Comparison of ENCODE assay signal across 15 cellular contexts in the genomic region with DNA sequence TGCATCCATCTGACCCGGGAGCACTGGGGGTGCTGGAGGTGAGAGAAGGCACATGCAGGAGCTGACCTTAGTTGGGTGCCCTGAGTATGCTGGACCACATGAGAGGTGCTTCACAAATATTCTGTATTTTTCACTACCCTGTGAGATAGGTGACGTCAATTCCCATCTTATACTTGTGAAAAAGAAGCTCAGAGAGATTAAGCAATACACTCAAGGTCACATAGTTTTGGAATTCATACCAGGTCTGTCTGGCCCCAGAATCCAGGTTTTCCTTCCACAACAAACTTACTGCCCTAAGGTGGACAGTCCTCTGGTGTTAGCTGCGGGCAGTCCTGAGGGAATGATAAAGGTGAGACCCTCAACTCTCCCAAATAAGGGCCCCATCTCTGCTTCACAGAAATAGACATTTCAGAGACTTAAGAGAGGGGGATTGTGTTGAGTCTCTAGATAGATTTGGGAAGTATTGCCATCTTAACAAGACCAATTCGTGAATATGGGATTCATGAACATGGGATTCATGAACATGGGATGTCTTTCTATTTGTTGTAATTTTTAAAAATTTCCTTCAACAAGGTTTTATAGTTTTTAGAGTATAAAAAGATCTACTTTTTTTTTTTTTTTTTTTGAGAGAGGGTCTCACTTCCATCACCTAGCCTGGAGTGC.
"Had no signal": no experiment of that assay in that cellular context is flagged by ENCODE, and none has a peak within 500 bp of the region (broad histone marks: within the 10 kb centered on the region; RNA-seq: fewer than 3 reads in every experiment).

No MANE protein-coding gene starts in this region.

- H3K27ac Mint-ChIP-seq: naive thymus-derived CD8-positive, alpha-beta T cell; stimulated activated memory B cell treated with anti-CD40 and anti-IgM and Interleukin-4, amounts not matched to agents 10 μg/mL and 1 μg/mL and 100 μg/mL, for 72 hours; stimulated activated naive CD8-positive, alpha-beta T cell treated with anti-CD3 and anti-CD28 coated beads, Interleukin-15, Interleukin-2, amounts not matched to agents 100 ng/mL and 50 ng/mL, for 24 hours had no signal

- DNase-seq: effector memory CD4-positive, alpha-beta T cell; hippocampal formation; kidney glomerular epithelial cell; mammary epithelial cell; mucosa of descending colon; stimulated activated CD4-positive, alpha-beta T cell treated with anti-CD3 and anti-CD28 coated beads, Interleukin-4, amount 100 ng/mL, for 1 hour had no signal

- H3K9me3 ChIP-seq: heart left ventricle, mucosa of descending colon, neutrophil, tibial artery, upper lobe of right lung, vagina had no signal

- H3K4me3 ChIP-seq: heart left ventricle, mucosa of descending colon, tibial artery, upper lobe of right lung, vagina had no signal

- H3K27me3 ChIP-seq: heart left ventricle, neutrophil, tibial artery, upper lobe of right lung, vagina had no signal

- H3K4me3 Mint-ChIP-seq: naive thymus-derived CD8-positive, alpha-beta T cell; stimulated activated memory B cell treated with anti-CD40 and anti-IgM and Interleukin-4, amounts not matched to agents 10 μg/mL and 1 μg/mL and 100 μg/mL, for 72 hours; stimulated activated naive CD8-positive, alpha-beta T cell treated with anti-CD3 and anti-CD28 coated beads, Interleukin-15, Interleukin-2, amounts not matched to agents 100 ng/mL and 50 ng/mL, for 24 hours had no signal

- H3K27me3 Mint-ChIP-seq: naive thymus-derived CD8-positive, alpha-beta T cell; stimulated activated memory B cell treated with anti-CD40 and anti-IgM and Interleukin-4, amounts not matched to agents 10 μg/mL and 1 μg/mL and 100 μg/mL, for 72 hours; stimulated activated naive CD8-positive, alpha-beta T cell treated with anti-CD3 and anti-CD28 coated beads, Interleukin-15, Interleukin-2, amounts not matched to agents 100 ng/mL and 50 ng/mL, for 24 hours had no signal

- ATAC-seq: esophagus mucosa; heart left ventricle; mucosa of descending colon; naive thymus-derived CD8-positive, alpha-beta T cell; stimulated activated memory B cell treated with anti-CD40 and anti-IgM and Interleukin-4, amounts not matched to agents 10 μg/mL and 1 μg/mL and 100 μg/mL, for 72 hours; upper lobe of right lung had no signal

- H3K27ac ChIP-seq: heart left ventricle, neutrophil, upper lobe of right lung, vagina had no signal

- H3K36me3 Mint-ChIP-seq: naive thymus-derived CD8-positive, alpha-beta T cell; stimulated activated memory B cell treated with anti-CD40 and anti-IgM and Interleukin-4, amounts not matched to agents 10 μg/mL and 1 μg/mL and 100 μg/mL, for 72 hours had no signal

- H3K36me3 ChIP-seq: heart left ventricle, neutrophil, tibial artery, upper lobe of right lung, vagina had no signal

- H3K9me3 Mint-ChIP-seq: naive thymus-derived CD8-positive, alpha-beta T cell; stimulated activated memory B cell treated with anti-CD40 and anti-IgM and Interleukin-4, amounts not matched to agents 10 μg/mL and 1 μg/mL and 100 μg/mL, for 72 hours; stimulated activated naive CD8-positive, alpha-beta T cell treated with anti-CD3 and anti-CD28 coated beads, Interleukin-15, Interleukin-2, amounts not matched to agents 100 ng/mL and 50 ng/mL, for 24 hours had no signal
